ENCODE assay signal across 8 cellular contexts in genomic region chr7:73308665-73309214, GRCh38. TPM values are rescaled to one million over a fixed set of nuclear protein-coding genes. Genes with fewer than 3 reads are reported as not detected.
DNase-seq lines count a peak whose midpoint lies in the region; ATAC-seq and TF ChIP-seq lines count a peak whose summit lies in the region.

Gene NSUN5, minus strand, starts transcription at chr7:73308826. Its CDS starts 36 bp downstream, at chr7:73308790.

- peak within 1 kb of the TSS; percentile 69 to 89 (median 85) for H3K27ac Mint-ChIP-seq in CD14-positive monocyte

- no peaks in the 10 kb centered on the region for H3K9me3 Mint-ChIP-seq in CD14-positive monocyte

- ATAC-seq in GM19395 (IDR thresholded peaks at IDR 0.05; ENCODE audit: unreplicated experiment): peak; percentile 91
- peak; percentile 88 for ATAC-seq in HG03558 (IDR thresholded peaks at IDR 0.05; ENCODE audit: extremely low read depth, unreplicated experiment)

- H3K27ac ChIP-seq in mesodermal cell (ENCODE audit: low read depth, low read length, severe bottlenecking): no peak within 1 kb of the TSS

- no peaks in the 10 kb centered on the region for H3K27me3 Mint-ChIP-seq in CD14-positive monocyte (ENCODE audit: low read depth in 3 of 3)

- H3K4me3 ChIP-seq in mesodermal cell (ENCODE audit: extremely low read depth, insufficient read depth, low read length, poor library complexity, severe bottlenecking): peak within 1 kb of the TSS; percentile 79

- H3K36me3 ChIP-seq in mesodermal cell (ENCODE audit: control insufficient read depth, insufficient read depth, low read length): peaks cover 26% of the 10 kb centered on the region

- DNase-seq in CD14-positive monocyte (ENCODE audit: low spot score): peak; percentile 89
- DNase-seq in NK-92 treated with Interleukin-12 subunit alpha and Interleukin-12 subunit beta, amount 100 ng/mL, for 24 hours (lab: John Stamatoyannopoulos, UW): peak; percentile 86
- peak; percentile 74 to 78 for DNase-seq in stimulated activated CD8-positive, alpha-beta memory T cell treated with anti-CD3 and anti-CD28 coated beads, Interleukin-15, amount 100 ng/mL, for 4 hours (ENCODE audit: low read depth in 2 of 2)

- POLR2A ChIA-PET in activated CD8-positive, alpha-beta memory T cell treated with anti-CD3 and anti-CD28 coated beads for 36 hours (lab: Charles Lee): interaction anchor here (0.6 kb wide), 1 partner anchor 32 kb away, joined by 3 read pairs; no protein-coding TSS in a partner anchor

- H3K36me3 Mint-ChIP-seq in CD14-positive monocyte: peaks cover 28 to 30% of the 10 kb centered on the region in 2 donors

- WGBS in mesodermal cell (ENCODE audit: insufficient coverage in 2 of 2), 2 experiments: 1 to 5% methylated on average over 24 to 32 of the region's 40 CpGs

- H3K9me3 ChIP-seq in mesodermal cell (ENCODE audit: control insufficient read depth, low read length): no peaks in the 10 kb centered on the region

- CTCF ChIA-PET in activated CD8-positive, alpha-beta memory T cell treated with anti-CD3 and anti-CD28 coated beads for 36 hours (lab: Charles Lee): no interaction called here

- intact Hi-C loops in CD14-positive monocyte (cut with micrococcal nuclease): no loop called here

- in situ Hi-C loops in endometrial microvascular endothelial cells (cut with HindIII; ENCODE audit: inconsistent ontology term, low pct_unique_long_range_greater_than_20kb, low sequenced_read_pairs): no loop called here

- H3K4me3 Mint-ChIP-seq in CD14-positive monocyte: peak within 1 kb of the TSS; percentile 94 to 95

- no peak for TF ChIP-seq CTCF in CD14-positive monocyte (IDR thresholded peaks at IDR 0.05)

- H3K4me1 ChIP-seq in mesodermal cell (ENCODE audit: control insufficient read depth, insufficient read depth, low read length, poor library complexity, severe bottlenecking): peaks cover 3% of the 10 kb centered on the region

- peaks cover 42% of the 10 kb centered on the region for H3K4me1 Mint-ChIP-seq in CD14-positive monocyte

RNA-seq across cellular contexts. Expression of gene NSUN5, which starts in this region (rescaled TPM):
- 10 to 100 TPM; 28.6 to 31.3 TPM for polyA plus RNA-seq in CD14-positive monocyte
- 10 to 100 TPM; 64.2 to 68.0 TPM for total RNA-seq in activated CD8-positive, alpha-beta memory T cell treated with anti-CD3 and anti-CD28 coated beads for 36 hours
- 14.6 TPM for total RNA-seq in endometrial microvascular endothelial cells (ENCODE audit: inconsistent ontology term)
- 32.6 TPM for polyA plus RNA-seq in mesodermal cell (2013, experiment 1 of 2)
- polyA plus RNA-seq in mesodermal cell (2013, experiment 2 of 2): 24.0 TPM
